Comparison of ENCODE assay signal across 12 cellular contexts in the genomic region with DNA sequence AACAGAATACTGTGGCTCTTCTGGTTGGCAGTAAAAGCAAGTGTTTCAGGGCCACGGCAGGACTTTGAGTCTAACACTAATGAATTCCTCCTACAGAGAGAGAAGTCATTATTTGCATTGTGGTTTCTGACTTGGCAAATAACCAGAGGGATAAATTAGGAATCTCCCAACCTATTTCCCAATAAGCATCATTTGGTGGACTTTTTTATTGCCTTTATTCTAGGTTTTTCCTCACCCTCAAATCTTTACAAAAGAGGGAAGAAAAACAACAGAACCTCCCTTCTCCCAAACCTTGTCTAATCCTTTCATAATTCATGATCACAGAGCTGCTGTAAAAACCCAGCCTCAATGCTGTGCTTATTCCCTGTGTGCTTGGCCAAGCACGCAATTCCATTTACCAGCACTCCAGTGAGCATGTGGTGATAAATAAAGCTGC.
DNase-seq lines count a peak whose midpoint lies in the region; ATAC-seq and TF ChIP-seq lines count a peak whose summit lies in the region.
"Had no signal": no experiment of that assay in that cellular context is flagged by ENCODE, and none has a peak within 500 bp of the region (broad histone marks: within the 10 kb centered on the region; RNA-seq: fewer than 3 reads in every experiment).

No MANE protein-coding gene starts in this region.

- H3K27ac Mint-ChIP-seq in T-helper 17 cell (no peak overlapping the region), Caco-2 (ENCODE audit: unreplicated experiment) (no peak overlapping the region)
- H3K27ac Mint-ChIP-seq: activated T-helper 1 cell treated with anti-CD3 and anti-CD28 coated beads, Interleukin-12 subunit alpha, Interleukin-12 subunit beta, Interleukin-2, Interleukin-4 antibody, amounts not matched to agents 30 ng/mL and 10 ng/mL and 1 ng/mL, durations not matched to agents 14 hours and 24 hours and 36 hours; B cell had no signal

- TF ChIP-seq CTCF in AG10803 (conservative IDR thresholded peaks at IDR 0.05; ENCODE audit: low read length) (no peak), WERI-Rb-1 (IDR thresholded peaks at IDR 0.05; ENCODE audit: low read depth, low read length) (no peak), spleen (IDR thresholded peaks at IDR 0.05 in 8 of 11, conservative IDR thresholded peaks at IDR 0.05 in 3 of 11) (no peak), Caco-2 (IDR thresholded peaks at IDR 0.05; ENCODE audit: insufficient read depth in 1 of 2, low read depth in 1 of 2, low read length in 1 of 2, severe bottlenecking in 1 of 2, unreplicated experiment in 1 of 2) (no peak)

- H3K9me3 ChIP-seq in WERI-Rb-1 (ENCODE audit: severe bottlenecking) (no peaks in the 10 kb centered on the region), spleen (no peaks in the 10 kb centered on the region), T-helper 17 cell (ENCODE audit: control insufficient read depth, low read length, poor library complexity, severe bottlenecking) (no peaks in the 10 kb centered on the region), Caco-2 (no peaks in the 10 kb centered on the region)

- H3K4me1 ChIP-seq in spleen (no peaks in the 10 kb centered on the region), Caco-2 (no peaks in the 10 kb centered on the region)

- no TSS peak for BruUV-seq in Caco-2 (replicated peaks; lab: Mats Ljungman, UMichigan)

- H3K4me3 ChIP-seq in AG10803 (ENCODE audit: low read length) (no peak overlapping the region), WERI-Rb-1 (ENCODE audit: low read depth, low read length) (no peak overlapping the region), spleen (no peak overlapping the region), Caco-2 (ENCODE audit: low read depth, low read length) (no peak overlapping the region)

- CTCF ChIA-PET in Caco-2 (lab: Charles Lee), result no interaction called here

- no peak for TF ChIP-seq POLR2A in spleen (IDR thresholded peaks at IDR 0.05)

- DNase-seq in AG10803 (ENCODE audit: low read depth) (peak; percentile 64), HuH-7.5 (ENCODE audit: low spot score) (peak; percentile 36), WERI-Rb-1 (peak; percentile 19), left kidney (ENCODE audit: low read depth, low spot score) (peak; percentile 68), spleen (no peak), T-helper 17 cell (no peak), Caco-2 (no peak)
- DNase-seq: activated CD4-positive, alpha-beta T cell treated with anti-CD3 and anti-CD28 coated beads for 4 hours; central memory CD4-positive, alpha-beta T cell had no signal

- 75 to 86% (median 83%) methylated on average over 2 of the region's 2 CpGs for WGBS in spleen, 5 donors

- H3K9me3 Mint-ChIP-seq in Caco-2 (ENCODE audit: unreplicated experiment), result no peaks in the 10 kb centered on the region
- H3K9me3 Mint-ChIP-seq: activated T-helper 1 cell treated with anti-CD3 and anti-CD28 coated beads, Interleukin-12 subunit alpha, Interleukin-12 subunit beta, Interleukin-2, Interleukin-4 antibody, amounts not matched to agents 30 ng/mL and 10 ng/mL and 1 ng/mL, durations not matched to agents 14 hours and 24 hours and 36 hours had no signal

- H3K36me3 Mint-ChIP-seq in T-helper 17 cell (ENCODE audit: low read depth) (peaks cover 3% of the 10 kb centered on the region), Caco-2 (ENCODE audit: insufficient read depth, unreplicated experiment) (no peaks in the 10 kb centered on the region)

- H3K4me3 Mint-ChIP-seq in T-helper 17 cell (no peak overlapping the region), Caco-2 (ENCODE audit: unreplicated experiment) (no peak overlapping the region)
- H3K4me3 Mint-ChIP-seq: activated T-helper 1 cell treated with anti-CD3 and anti-CD28 coated beads, Interleukin-12 subunit alpha, Interleukin-12 subunit beta, Interleukin-2, Interleukin-4 antibody, amounts not matched to agents 30 ng/mL and 10 ng/mL and 1 ng/mL, durations not matched to agents 14 hours and 24 hours and 36 hours; B cell had no signal

- H3K27me3 Mint-ChIP-seq in T-helper 17 cell (peaks cover 15% of the 10 kb centered on the region), Caco-2 (ENCODE audit: insufficient read depth, unreplicated experiment) (peaks cover 3% of the 10 kb centered on the region)
- H3K27me3 Mint-ChIP-seq: B cell had no signal

- no peaks in the 10 kb centered on the region for H3K36me3 ChIP-seq in WERI-Rb-1
- H3K36me3 ChIP-seq in spleen, result no peaks in the 10 kb centered on the region
- no peaks in the 10 kb centered on the region for H3K36me3 ChIP-seq in Caco-2 (ENCODE audit: control insufficient read depth, insufficient read depth, low read length)

- H3K4me1 Mint-ChIP-seq in T-helper 17 cell, result no peaks in the 10 kb centered on the region
- no peaks in the 10 kb centered on the region for H3K4me1 Mint-ChIP-seq in Caco-2 (ENCODE audit: low read depth, unreplicated experiment)
- H3K4me1 Mint-ChIP-seq: B cell had no signal

- no peaks in the 10 kb centered on the region for H3K27me3 ChIP-seq in WERI-Rb-1 (ENCODE audit: insufficient read depth, low read depth, severe bottlenecking)
- H3K27me3 ChIP-seq in spleen (replicated peaks in 1 of 7), result no peaks in the 10 kb centered on the region
- H3K27me3 ChIP-seq in Caco-2 (replicated peaks; ENCODE audit: control insufficient read depth, insufficient read depth, low read length), result no peaks in the 10 kb centered on the region; the same call in 1 of the 2 replicates

- H3K27ac ChIP-seq in WERI-Rb-1, result no peak overlapping the region
- no peak overlapping the region for H3K27ac ChIP-seq in spleen

- intact Hi-C loops in spleen (cut with DNase I; ENCODE audit: low total_unique reads) (no loop called here), Caco-2 (cut with micrococcal nuclease; ENCODE audit: unreplicated experiment) (loop anchor here (2.0 kb wide), 1 partner anchor 19 kb away; a partner anchor contains a TSS)

- no peak for ATAC-seq in T-helper 17 cell
- no peak for ATAC-seq in GM18511 (IDR thresholded peaks at IDR 0.05; ENCODE audit: unreplicated experiment)

- POLR2A ChIA-PET in Caco-2 (lab: Charles Lee), result no interaction called here

Comparison
In these comparisons a context has a peak if more than half of its experiments do, and no peak if none do; other contexts are left out.
1. DNase-seq: peak in AG10803 (single experiment), HuH-7.5 (single experiment), WERI-Rb-1 (single experiment) and left kidney (single experiment); none in spleen (single experiment), T-helper 17 cell (0 of 3) and Caco-2 (0 of 2).